In the genomic region with DNA sequence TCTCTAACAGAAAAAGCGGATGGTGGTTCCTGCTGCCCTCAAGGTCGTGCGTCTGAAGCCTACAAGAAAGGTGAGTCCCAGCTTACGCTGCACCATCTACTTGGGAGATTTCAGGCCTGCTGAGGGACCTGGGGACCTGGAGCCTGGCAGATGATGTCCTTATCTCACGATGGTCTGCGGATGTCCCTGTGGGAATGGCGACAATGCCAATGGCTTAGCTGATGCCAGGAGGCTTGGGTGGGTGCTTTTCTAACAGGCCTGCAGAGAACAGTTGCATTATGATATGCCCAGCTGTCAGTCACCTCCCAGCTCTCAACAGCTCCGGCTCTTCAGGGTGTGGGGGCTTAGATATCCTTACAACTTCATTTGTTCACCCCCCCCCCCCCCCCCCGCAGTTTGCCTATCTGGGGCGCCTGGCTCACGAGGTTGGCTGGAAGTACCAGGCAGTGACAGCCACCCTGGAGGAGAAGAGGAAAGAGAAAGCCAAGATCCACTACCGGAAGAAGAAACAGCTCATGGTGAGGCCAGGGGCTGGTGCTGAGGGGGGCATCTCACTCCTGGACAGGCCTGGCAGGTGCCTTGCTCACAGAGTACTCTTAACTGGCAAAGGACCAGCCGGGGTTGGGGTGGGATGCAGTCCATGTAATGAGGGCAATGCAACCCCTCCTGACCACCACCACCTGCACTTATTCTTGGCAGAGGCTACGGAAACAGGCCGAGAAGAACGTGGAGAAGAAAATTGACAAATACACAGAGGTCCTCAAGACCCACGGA, we compare ENCODE assay signal across 9 cellular contexts. TPM values are rescaled to one million over a fixed set of nuclear protein-coding genes. Genes with fewer than 3 reads are reported as not detected.
DNase-seq lines count a peak whose midpoint lies in the region; ATAC-seq and TF ChIP-seq lines count a peak whose summit lies in the region.
"Had no signal": no experiment of that assay in that cellular context is flagged by ENCODE, and none has a peak within 500 bp of the region (broad histone marks: within the 10 kb centered on the region; RNA-seq: fewer than 3 reads in every experiment).

No MANE protein-coding gene starts in this region.

- H4K8ac ChIP-seq in mesendoderm (ENCODE audit: low read depth, low read length): no peak overlapping the region

- peak overlapping the region; percentile 61 for H3K56ac ChIP-seq in mesendoderm (ENCODE audit: low read length)

- DNase-seq in activated B cell treated with CpG ODN at 0.5 μM for 24 hours (no peak), mesendoderm (no peak), retina (no peak), substantia nigra (lab: John Stamatoyannopoulos, UW) (no peak), left lobe of liver (ENCODE audit: low spot score) (no peak)
- DNase-seq: NCI-H510A treated with DMSO at 0.1 percent for 48 hours had no signal

- peaks cover 2% of the 10 kb centered on the region for H3K27me3 Mint-ChIP-seq in activated B cell treated with CpG ODN at 0.5 μM for 24 hours

- intact Hi-C loops in activated B cell treated with CpG ODN at 0.5 μM for 24 hours (cut with micrococcal nuclease): loop anchor here (10.0 kb wide), 1 partner anchor 616 kb away; a partner anchor contains a TSS

- CTCF ChIA-PET in activated B cell treated with CpG ODN at 0.5 μM for 24 hours (lab: Charles Lee): no interaction called here

- peak overlapping the region; percentile 100; the same call in 1 of the 2 replicates for H3K9ac ChIP-seq in BLaER1
- H3K9ac ChIP-seq in mesendoderm (ENCODE audit: low read length): peak overlapping the region; percentile 16

- H3K79me1 ChIP-seq in mesendoderm (ENCODE audit: low read length): peaks cover 13% of the 10 kb centered on the region

- H3K4me3 ChIP-seq in BLaER1 (no peak overlapping the region), mesendoderm (ENCODE audit: low read length) (no peak overlapping the region)

- H3K27ac ChIP-seq in BLaER1 (peak overlapping the region; percentile 100; the same call in 1 of the 2 replicates), mesendoderm (ENCODE audit: low read depth, low read length) (no peak overlapping the region), substantia nigra (ENCODE audit: low read depth, low read length, poor library complexity, severe bottlenecking) (no peak overlapping the region)

- H3K23ac ChIP-seq in mesendoderm (ENCODE audit: low read length): no peak overlapping the region

- no peak overlapping the region for H4K5ac ChIP-seq in mesendoderm (ENCODE audit: low read length)

- H2BK120ac ChIP-seq in mesendoderm (ENCODE audit: low read depth, low read length): no peak overlapping the region

- H3K4me1 Mint-ChIP-seq in activated B cell treated with CpG ODN at 0.5 μM for 24 hours: peaks cover 54% of the 10 kb centered on the region

- H3K4me1 ChIP-seq in BLaER1 (peaks cover 51% of the 10 kb centered on the region), mesendoderm (ENCODE audit: control insufficient read depth, low read depth, low read length) (peaks cover 2% of the 10 kb centered on the region)

- H2AK5ac ChIP-seq in mesendoderm (ENCODE audit: low read length): no peak overlapping the region

- H2BK5ac ChIP-seq in mesendoderm (ENCODE audit: low read length): no peak overlapping the region

- H3K4me3 Mint-ChIP-seq in activated B cell treated with CpG ODN at 0.5 μM for 24 hours: peak overlapping the region; percentile 32

- H3K18ac ChIP-seq in mesendoderm (ENCODE audit: low read length): no peak overlapping the region

- TF ChIP-seq POLR2A in GM19193 (IDR thresholded peaks at IDR 0.05; ENCODE audit: extremely low read depth, insufficient read depth, insufficient read length): peak; percentile 52

- no peak overlapping the region for H3K4ac ChIP-seq in mesendoderm (ENCODE audit: low read depth, low read length)

- POLR2A ChIA-PET in activated B cell treated with CpG ODN at 0.5 μM for 24 hours (lab: Charles Lee): interaction anchor here (0.6 to 7.8 kb wide), 6 partner anchors 16 to 434 kb away, joined by 3 to 77 read pairs (median 6); a partner anchor contains a TSS

- H3K36me3 ChIP-seq in BLaER1 (peaks cover 55% of the 10 kb centered on the region), mesendoderm (ENCODE audit: control insufficient read depth, insufficient read depth, low read length) (peaks cover 27% of the 10 kb centered on the region)

- H3K9me3 Mint-ChIP-seq in activated B cell treated with CpG ODN at 0.5 μM for 24 hours: no peaks in the 10 kb centered on the region

- H3K27ac Mint-ChIP-seq in activated B cell treated with CpG ODN at 0.5 μM for 24 hours: peak overlapping the region; percentile 66

- H3K4me2 ChIP-seq in BLaER1 (peak overlapping the region; percentile 95; the same call in 1 of the 2 replicates), mesendoderm (ENCODE audit: low read length) (no peak overlapping the region)

- WGBS in mesendoderm (ENCODE audit: extremely low coverage, insufficient coverage, low lambda C conversion rate): no CpG with 5 or more reads among the region's 17 CpGs

- no peak for ATAC-seq in activated B cell treated with CpG ODN at 0.5 μM for 24 hours (ENCODE audit: low read depth)
- no peak for ATAC-seq in GM19035 (IDR thresholded peaks at IDR 0.05; ENCODE audit: unreplicated experiment)
- ATAC-seq in left lobe of liver: no peak

- H3K27me3 ChIP-seq in BLaER1 (no peaks in the 10 kb centered on the region), mesendoderm (ENCODE audit: insufficient read depth, low read length, poor library complexity) (no peaks in the 10 kb centered on the region)

- peaks cover 55% of the 10 kb centered on the region for H4K20me1 ChIP-seq in BLaER1

- no peak overlapping the region for H2BK15ac ChIP-seq in mesendoderm (replicated peaks; ENCODE audit: low read depth)

- no peaks in the 10 kb centered on the region for H3K9me3 ChIP-seq in BLaER1

- TF ChIP-seq CTCF in activated B cell treated with CpG ODN at 0.5 μM for 24 hours (IDR thresholded peaks at IDR 0.05): no peak

- peaks cover 34% of the 10 kb centered on the region for H3K79me2 ChIP-seq in mesendoderm (ENCODE audit: control insufficient read depth, insufficient read depth, low read length)

- H3K36me3 Mint-ChIP-seq in activated B cell treated with CpG ODN at 0.5 μM for 24 hours (ENCODE audit: low read depth): peaks cover 70% of the 10 kb centered on the region

RNA-seq across cellular contexts. Expression of a gene that starts 3.8 kb away (rescaled TPM):
- total RNA-seq in activated B cell treated with CpG ODN at 0.5 μM for 24 hours: 6,642 and 7,342 TPM in 2 replicates
- polyA plus RNA-seq in mesendoderm (2013, experiment 1 of 2): 5,150 TPM
- polyA plus RNA-seq in mesendoderm (2013, experiment 2 of 2): 5,166 TPM
- 972 TPM for total RNA-seq in left lobe of liver

RNA-seq across cellular contexts. Expression of a gene that starts 5.0 kb away (rescaled TPM):
- total RNA-seq in activated B cell treated with CpG ODN at 0.5 μM for 24 hours (3,758 and 4,733 TPM in 2 replicates), left lobe of liver (507 TPM)
- 3,620 TPM for polyA plus RNA-seq in mesendoderm (2013, experiment 1 of 2)
- 3,679 TPM for polyA plus RNA-seq in mesendoderm (2013, experiment 2 of 2)

RNA-seq across cellular contexts. Expression of a gene that starts 17.2 kb away (rescaled TPM):
- total RNA-seq in activated B cell treated with CpG ODN at 0.5 μM for 24 hours: 15.4 and 17.7 TPM in 2 replicates
- polyA plus RNA-seq in mesendoderm (2013, experiment 1 of 2): 0.53 TPM
- 0.71 TPM for polyA plus RNA-seq in mesendoderm (2013, experiment 2 of 2)
- total RNA-seq in left lobe of liver: 2.1 TPM

RNA-seq across cellular contexts. Expression of a gene that starts 21.2 kb away (rescaled TPM):
- total RNA-seq in activated B cell treated with CpG ODN at 0.5 μM for 24 hours (17.4 and 18.8 TPM in 2 replicates), left lobe of liver (262 TPM)
- polyA plus RNA-seq in mesendoderm (2013, experiment 1 of 2): 18.9 TPM
- 16.9 TPM for polyA plus RNA-seq in mesendoderm (2013, experiment 2 of 2)

RNA-seq across cellular contexts. Expression of a gene that starts 36.6 kb away (rescaled TPM):
- total RNA-seq in activated B cell treated with CpG ODN at 0.5 μM for 24 hours (0.89 and 1.1 TPM in 2 replicates), left lobe of liver (22.8 TPM)
- 7.1 TPM for polyA plus RNA-seq in mesendoderm (2013, experiment 1 of 2)
- 8.6 TPM for polyA plus RNA-seq in mesendoderm (2013, experiment 2 of 2)
